17 cellular contexts compared by ENCODE assay signal in the genomic region with DNA sequence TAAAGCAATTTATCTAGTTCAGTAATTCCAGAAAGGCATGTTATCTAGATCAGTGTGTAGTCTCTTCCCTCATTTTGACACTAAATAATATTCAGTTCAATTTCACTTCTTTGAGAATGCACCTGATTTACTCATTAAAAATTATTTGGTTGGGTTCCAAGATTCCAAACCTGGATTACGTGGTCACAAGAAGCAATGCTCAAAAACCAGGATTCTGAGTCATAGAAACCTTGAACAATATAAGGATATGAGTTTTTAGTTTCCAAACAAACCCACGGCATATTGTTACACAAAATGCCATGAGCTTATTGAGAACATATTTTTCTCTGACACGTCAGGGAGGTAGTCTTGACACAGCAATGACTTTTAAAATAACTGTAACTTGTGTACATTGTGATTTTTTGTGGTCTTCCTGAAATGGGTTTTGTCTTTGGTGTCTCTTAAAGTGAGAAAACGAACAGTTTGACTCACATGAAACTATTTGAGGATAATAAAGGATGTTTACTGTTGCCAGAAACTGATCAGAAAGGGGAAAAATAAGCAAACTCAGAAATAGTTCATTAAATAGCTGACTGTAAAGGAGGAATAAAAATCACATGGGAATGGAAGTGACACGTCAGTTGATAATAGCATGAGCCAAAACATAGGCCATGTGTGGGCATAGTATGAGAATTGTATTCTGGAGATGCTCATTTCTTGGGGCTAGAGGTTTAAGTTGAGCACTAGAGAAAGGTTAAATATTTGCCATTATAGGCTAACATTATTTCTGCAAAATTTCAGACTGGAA.
DNase-seq lines count a peak whose midpoint lies in the region; TF ChIP-seq lines count a peak whose summit lies in the region.
"Had no signal": no experiment of that assay in that cellular context is flagged by ENCODE, and none has a peak within 500 bp of the region (broad histone marks: within the 10 kb centered on the region; RNA-seq: fewer than 3 reads in every experiment).

No MANE protein-coding gene starts in this region.

- no peak overlapping the region for H3K23ac ChIP-seq in trophoblast cell (ENCODE audit: low read length)

- peaks cover 7% of the 10 kb centered on the region for H3K27me3 Mint-ChIP-seq in mesothelial cell of epicardium (ENCODE audit: low read depth)
- H3K27me3 Mint-ChIP-seq: activated CD4-positive, alpha-beta T cell treated with anti-CD3 and anti-CD28 coated beads for 36 hours; B cell; brain had no signal

- no peaks in the 10 kb centered on the region for H3K79me2 ChIP-seq in trophoblast cell (ENCODE audit: control insufficient read depth, insufficient read depth, low read length, poor library complexity)

- CTCF ChIA-PET in BJ (lab: Yijun Ruan, JAX), result interaction anchor here (1.0 kb wide), 1 partner anchor 9 kb away, joined by 3 read pairs; no protein-coding TSS in a partner anchor

- H3K27ac ChIP-seq in trophoblast cell (ENCODE audit: low read depth, low read length), result no peak overlapping the region

- no peaks in the 10 kb centered on the region for H3K27me3 ChIP-seq in BJ (ENCODE audit: control insufficient read depth, insufficient read depth, low read length)
- no peaks in the 10 kb centered on the region for H3K27me3 ChIP-seq in MG63
- no peaks in the 10 kb centered on the region for H3K27me3 ChIP-seq in trophoblast cell (ENCODE audit: insufficient read depth, low read length)

- no peak overlapping the region for H4K12ac ChIP-seq in trophoblast cell (ENCODE audit: low read depth, low read length)

- no peaks in the 10 kb centered on the region for H3K4me1 ChIP-seq in trophoblast cell (ENCODE audit: control insufficient read depth in 1 of 2, insufficient read depth in 2 of 2, low read length in 2 of 2)

- H3K4ac ChIP-seq in trophoblast cell (ENCODE audit: low read depth, low read length), result no peak overlapping the region

- no peaks in the 10 kb centered on the region for H3K36me3 Mint-ChIP-seq in mesothelial cell of epicardium
- H3K36me3 Mint-ChIP-seq: brain had no signal

- peak; percentile 9 for DNase-seq in BJ (ENCODE audit: low read depth)
- DNase-seq in M059J (ENCODE audit: low read depth), result peak; percentile 84
- DNase-seq in dedifferentiated amniotic fluid mesenchymal stem cell (ENCODE audit: extremely low spot score), result peak; percentile 52
- no peak for DNase-seq in mesothelial cell of epicardium (ENCODE audit: low spot score in 2 of 2, unreplicated experiment in 2 of 2)
- DNase-seq in MG63, result no peak
- no peak for DNase-seq in NCI-H1092 (lab: John Stamatoyannopoulos, UW)
- DNase-seq in NCI-H1694 (lab: John Stamatoyannopoulos, UW), result no peak
- no peak for DNase-seq in trophoblast cell
- DNase-seq: activated CD4-positive, alpha-beta T cell treated with anti-CD3 and anti-CD28 coated beads for 36 hours; DMS79 treated with DMSO at 0.1 percent for 48 hours; mucosa of descending colon; stimulated activated CD4-positive, alpha-beta T cell treated with anti-CD3 and anti-CD28 coated beads, Interleukin-4, amount 100 ng/mL, for 24 hours; stimulated activated naive CD4-positive, alpha-beta T cell; T-helper 1 cell had no signal

- H4K8ac ChIP-seq in trophoblast cell (ENCODE audit: low read depth, low read length), result no peak overlapping the region

- H3K9ac ChIP-seq in trophoblast cell (ENCODE audit: low read length), result no peak overlapping the region

- no peak overlapping the region for H2BK120ac ChIP-seq in trophoblast cell (ENCODE audit: insufficient read depth, low read length, poor library complexity)

- H3K4me3 ChIP-seq in BJ (ENCODE audit: low read depth, low read length) (no peak overlapping the region), MG63 (no peak overlapping the region), trophoblast cell (ENCODE audit: low read depth, low read length) (no peak overlapping the region)
- H3K4me3 ChIP-seq: mucosa of descending colon had no signal

- no peak overlapping the region for H2AFZ ChIP-seq in trophoblast cell (ENCODE audit: insufficient read depth, low read length, poor library complexity)

- peaks cover 35% of the 10 kb centered on the region for H3K4me1 Mint-ChIP-seq in mesothelial cell of epicardium
- H3K4me1 Mint-ChIP-seq: B cell had no signal

- TF ChIP-seq CTCF in BJ (IDR thresholded peaks at IDR 0.05; ENCODE audit: insufficient read depth, low read depth, low read length), result no peak
- no peak for TF ChIP-seq CTCF in mesothelial cell of epicardium (IDR thresholded peaks at IDR 0.05; ENCODE audit: unreplicated experiment)

- H3K27ac Mint-ChIP-seq in mesothelial cell of epicardium, result peak overlapping the region; percentile 41
- H3K27ac Mint-ChIP-seq: activated CD4-positive, alpha-beta T cell treated with anti-CD3 and anti-CD28 coated beads for 36 hours; B cell; progenitor cell of endocrine pancreas had no signal

- H2BK5ac ChIP-seq in trophoblast cell (ENCODE audit: low read depth, low read length, poor library complexity), result no peak overlapping the region

- H3K4me2 ChIP-seq in trophoblast cell (ENCODE audit: low read length), result no peak overlapping the region

- no peak overlapping the region for H4K91ac ChIP-seq in trophoblast cell (ENCODE audit: low read depth, low read length)

- H3K79me1 ChIP-seq in trophoblast cell (ENCODE audit: low read length), result no peaks in the 10 kb centered on the region

- WGBS in trophoblast cell (ENCODE audit: extremely low coverage, insufficient coverage, insufficient read length), result no CpG with 5 or more reads among the region's 5 CpGs

- no peaks in the 10 kb centered on the region for H3K9me3 ChIP-seq in MG63
- no peaks in the 10 kb centered on the region for H3K9me3 ChIP-seq in trophoblast cell (ENCODE audit: insufficient read depth, low read depth, low read length)

- no peak overlapping the region for H2AK5ac ChIP-seq in trophoblast cell (ENCODE audit: low read length)

- no peak overlapping the region for H3K4me3 Mint-ChIP-seq in mesothelial cell of epicardium
- H3K4me3 Mint-ChIP-seq: activated CD4-positive, alpha-beta T cell treated with anti-CD3 and anti-CD28 coated beads for 36 hours; B cell; brain had no signal

- no peak overlapping the region for H2BK12ac ChIP-seq in trophoblast cell (ENCODE audit: low read length)

- no peak overlapping the region for H3K14ac ChIP-seq in trophoblast cell (ENCODE audit: low read length)

- H3K9me3 Mint-ChIP-seq in mesothelial cell of epicardium, result no peaks in the 10 kb centered on the region
- H3K9me3 Mint-ChIP-seq: brain had no signal

- no peak overlapping the region for H3K18ac ChIP-seq in trophoblast cell (ENCODE audit: low read length)

- POLR2A ChIA-PET in BJ (lab: Charles Lee), result no interaction called here

- H3K36me3 ChIP-seq in BJ (ENCODE audit: control insufficient read depth, insufficient read depth, low read length) (no peaks in the 10 kb centered on the region), MG63 (no peaks in the 10 kb centered on the region), trophoblast cell (ENCODE audit: control insufficient read depth in 1 of 2, insufficient read depth in 2 of 2, low read length in 2 of 2) (no peaks in the 10 kb centered on the region)

Comparison
In these comparisons a context has a peak if more than half of its experiments do, and no peak if none do; other contexts are left out.
1. DNase-seq: peak in BJ (single experiment), M059J (single experiment) and dedifferentiated amniotic fluid mesenchymal stem cell (single experiment); none in mesothelial cell of epicardium (0 of 2), MG63 (single experiment), NCI-H1092 (single experiment), NCI-H1694 (single experiment) and trophoblast cell (0 of 2).